9 cellular contexts compared by ENCODE assay signal in genomic region chr9:73076-73899, GRCh38. TPM values are rescaled to one million over a fixed set of nuclear protein-coding genes. Genes with fewer than 3 reads are reported as not detected.
A peak's percentile ranks its signal among the peaks of the same experiment; 100 is the strongest.
DNase-seq lines count a peak whose midpoint lies in the region; ATAC-seq and TF ChIP-seq lines count a peak whose summit lies in the region.
"Not testable (repeated sequence)": the region's sequence is repeated elsewhere in the genome, so short reads cannot be mapped to it uniquely, and the experiment has no call there.
"Had no signal": no experiment of that assay in that cellular context is flagged by ENCODE, and none has a peak within 500 bp of the region (broad histone marks: within the 10 kb centered on the region; RNA-seq: fewer than 3 reads in every experiment).

No MANE protein-coding gene starts in this region.

- not testable (repeated sequence) for H3K27ac Mint-ChIP-seq in T-helper 1 cell treated with Interleukin-12 subunit alpha and Interleukin-12 subunit beta and Interleukin-4 antibody, amounts not matched to agents 30 μg/mL and 1 μg/mL, for 36 hours; effector memory CD8-positive, alpha-beta T cell; naive thymus-derived CD8-positive, alpha-beta T cell

- POLR2A ChIA-PET in naive thymus-derived CD8-positive, alpha-beta T cell (lab: Charles Lee) = not testable (repeated sequence)

- H3K27ac ChIP-seq in hepatocyte = not testable (repeated sequence)

- WGBS in hepatocyte (ENCODE audit: low lambda C conversion rate, missing lambda C conversion rate) = 1% methylated on average over 47 of the region's 109 CpGs

- not testable (repeated sequence) for TF ChIP-seq CTCF in hepatocyte (IDR thresholded peaks at IDR 0.05; ENCODE audit: poor library complexity)

- not testable (repeated sequence) for H4K20me1 ChIP-seq in hepatocyte (ENCODE audit: insufficient read depth, poor library complexity, severe bottlenecking)

- H3K9me3 Mint-ChIP-seq in T-helper 1 cell treated with Interleukin-12 subunit alpha and Interleukin-12 subunit beta and Interleukin-4 antibody, amounts not matched to agents 30 μg/mL and 1 μg/mL, for 36 hours; effector memory CD8-positive, alpha-beta T cell; naive thymus-derived CD8-positive, alpha-beta T cell: not testable (repeated sequence)

- H3K4me2 ChIP-seq in hepatocyte = peak overlapping the region; percentile 95

- peak overlapping the region; percentile 67 for H3K4me3 ChIP-seq in hepatocyte

- peak overlapping the region; percentile 44 for H3K4me3 Mint-ChIP-seq in T-helper 1 cell treated with Interleukin-12 subunit alpha and Interleukin-12 subunit beta and Interleukin-4 antibody, amounts not matched to agents 30 μg/mL and 1 μg/mL, for 36 hours
- H3K4me3 Mint-ChIP-seq in effector memory CD8-positive, alpha-beta T cell = peak overlapping the region; percentile 52 to 77
- peak overlapping the region; percentile 55 to 81 (median 68) for H3K4me3 Mint-ChIP-seq in naive thymus-derived CD8-positive, alpha-beta T cell

- not testable (repeated sequence) for H3K27me3 ChIP-seq in hepatocyte

- H3K9me3 ChIP-seq in hepatocyte (ENCODE audit: low read depth) = not testable (repeated sequence)

- not testable (repeated sequence) for H3K36me3 Mint-ChIP-seq in T-helper 1 cell treated with Interleukin-12 subunit alpha and Interleukin-12 subunit beta and Interleukin-4 antibody, amounts not matched to agents 30 μg/mL and 1 μg/mL, for 36 hours (ENCODE audit: low read depth); effector memory CD8-positive, alpha-beta T cell (ENCODE audit: insufficient read depth); naive thymus-derived CD8-positive, alpha-beta T cell

- not testable (repeated sequence) for H3K79me2 ChIP-seq in hepatocyte

- H2AFZ ChIP-seq in hepatocyte = peak overlapping the region; percentile 76

- H3K36me3 ChIP-seq in hepatocyte (replicated peaks; ENCODE audit: insufficient read depth, low read depth) = not testable (repeated sequence)

- H3K9me2 ChIP-seq in hepatocyte (replicated peaks; ENCODE audit: insufficient read depth) = not testable (repeated sequence)

- peaks cover 27% of the 10 kb centered on the region for H3K27me3 Mint-ChIP-seq in T-helper 1 cell treated with Interleukin-12 subunit alpha and Interleukin-12 subunit beta and Interleukin-4 antibody, amounts not matched to agents 30 μg/mL and 1 μg/mL, for 36 hours (ENCODE audit: low read depth)
- peaks cover 0 to 19% of the 10 kb centered on the region in 2 donors for H3K27me3 Mint-ChIP-seq in effector memory CD8-positive, alpha-beta T cell
- peaks cover 4 to 17% (median 6%) of the 10 kb centered on the region in 5 donors for H3K27me3 Mint-ChIP-seq in naive thymus-derived CD8-positive, alpha-beta T cell

- DNase-seq in AG08396 (ENCODE audit: low spot score) (peak; percentile 20), HCEC 1CT (peak; percentile 23), hepatocyte (ENCODE audit: low spot score) (peak; percentile 10)
- peak; percentile 1 for DNase-seq in activated gamma-delta T cell treated with anti-CD3 and anti-CD28 coated beads, Interleukin-2, amount 50 U/mL, for 16 hours (ENCODE audit: low read depth)
- DNase-seq in effector memory CD8-positive, alpha-beta T cell = peak in 1 of 3 experiments; percentile 15
- DNase-seq in naive thymus-derived CD8-positive, alpha-beta T cell = peak in 7 of 10 donors; percentile 2 to 24 (median 16)
- peak; percentile 15 for DNase-seq in stimulated activated CD4-positive, alpha-beta T cell treated with anti-CD3 and anti-CD28 coated beads, Interleukin-4, amount 100 ng/mL, for 1 hour

- peak; percentile 72 for ATAC-seq in effector memory CD8-positive, alpha-beta T cell (replicated peaks)
- ATAC-seq in naive thymus-derived CD8-positive, alpha-beta T cell = peak; percentile 72 to 83

- not testable (repeated sequence) for H3K4me1 ChIP-seq in hepatocyte (ENCODE audit: insufficient read depth)

- H3K4me1 Mint-ChIP-seq in T-helper 1 cell treated with Interleukin-12 subunit alpha and Interleukin-12 subunit beta and Interleukin-4 antibody, amounts not matched to agents 30 μg/mL and 1 μg/mL, for 36 hours (ENCODE audit: low read depth); effector memory CD8-positive, alpha-beta T cell (ENCODE audit: low read depth in 2 of 2); naive thymus-derived CD8-positive, alpha-beta T cell: not testable (repeated sequence)

RNA-seq across cellular contexts. Expression of gene WASHC1, which starts 44.0 kb away (rescaled TPM):
- 5.4 and 5.7 TPM in 2 replicates for total RNA-seq in hepatocyte
- 8.7 and 9.3 TPM in 2 replicates for polyA plus RNA-seq in hepatocyte
- total RNA-seq in naive thymus-derived CD8-positive, alpha-beta T cell = 10 to 100 TPM; 35.2 to 36.0 TPM
- 1 to 10 TPM in 2 of 3 donors, under 1 TPM in 1; 0.56 to 2.4 (median 1.8) TPM for polyA plus RNA-seq in naive thymus-derived CD8-positive, alpha-beta T cell

RNA-seq across cellular contexts. Expression of gene FOXD4, which starts 44.9 kb away (rescaled TPM):
- 0.28 and 0.30 TPM in 2 replicates for total RNA-seq in hepatocyte
- polyA plus RNA-seq in hepatocyte = 0.11 and 0.24 TPM in 2 replicates
- total RNA-seq in naive thymus-derived CD8-positive, alpha-beta T cell = under 1 TPM in 1 of 2 experiments, not detected in 1; 0.60 TPM
- not detected for polyA plus RNA-seq in naive thymus-derived CD8-positive, alpha-beta T cell
- total RNA-seq: ureter had no signal
